21 cellular contexts compared by ENCODE assay signal in the genomic region with DNA sequence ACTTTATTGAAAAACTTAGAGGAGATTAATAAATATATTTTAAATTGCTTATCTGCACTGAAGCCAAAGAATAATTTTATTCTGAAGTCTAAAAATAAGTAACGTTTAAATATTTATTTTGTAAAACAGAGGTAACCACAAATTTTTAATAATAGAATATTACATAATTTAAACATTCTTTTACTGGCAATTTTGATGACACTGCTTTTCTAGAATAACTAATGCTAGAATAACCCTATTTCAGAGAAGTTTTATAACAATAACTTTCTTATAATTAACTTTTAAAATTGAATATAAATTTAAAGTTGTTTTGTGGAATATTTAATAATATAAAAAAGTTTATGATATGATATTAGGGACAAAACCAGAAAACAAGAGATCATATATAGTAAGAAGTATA.
"Had no signal": no experiment of that assay in that cellular context is flagged by ENCODE, and none has a peak within 500 bp of the region (broad histone marks: within the 10 kb centered on the region; RNA-seq: fewer than 3 reads in every experiment).

No MANE protein-coding gene starts in this region.

- H3K27ac ChIP-seq: RWPE1 had no signal

- H3K9me3 ChIP-seq: SK-N-SH had no signal

- H3K9ac ChIP-seq: SK-N-SH had no signal

- FAIRE-seq: HepG2 had no signal

- H3K4me2 ChIP-seq: SK-N-SH had no signal

- ATAC-seq: HepG2 had no signal

- DNase-seq: KBM-7, MV-4-11, NCI-H1048, NCI-H1105, NCI-H1417, NCI-H146, NCI-H187, NCI-H2029, NCI-H2081 treated with DMSO at 0.1 percent for 48 hours, NCI-H2171, NCI-H226, NCI-H446, NCI-H510A, NCI-H524 treated with DMSO at 0.1 percent for 48 hours, NCI-H69, NCI-H774, SHP77, SK-N-SH, SW 1271 had no signal
